In the genomic region with DNA sequence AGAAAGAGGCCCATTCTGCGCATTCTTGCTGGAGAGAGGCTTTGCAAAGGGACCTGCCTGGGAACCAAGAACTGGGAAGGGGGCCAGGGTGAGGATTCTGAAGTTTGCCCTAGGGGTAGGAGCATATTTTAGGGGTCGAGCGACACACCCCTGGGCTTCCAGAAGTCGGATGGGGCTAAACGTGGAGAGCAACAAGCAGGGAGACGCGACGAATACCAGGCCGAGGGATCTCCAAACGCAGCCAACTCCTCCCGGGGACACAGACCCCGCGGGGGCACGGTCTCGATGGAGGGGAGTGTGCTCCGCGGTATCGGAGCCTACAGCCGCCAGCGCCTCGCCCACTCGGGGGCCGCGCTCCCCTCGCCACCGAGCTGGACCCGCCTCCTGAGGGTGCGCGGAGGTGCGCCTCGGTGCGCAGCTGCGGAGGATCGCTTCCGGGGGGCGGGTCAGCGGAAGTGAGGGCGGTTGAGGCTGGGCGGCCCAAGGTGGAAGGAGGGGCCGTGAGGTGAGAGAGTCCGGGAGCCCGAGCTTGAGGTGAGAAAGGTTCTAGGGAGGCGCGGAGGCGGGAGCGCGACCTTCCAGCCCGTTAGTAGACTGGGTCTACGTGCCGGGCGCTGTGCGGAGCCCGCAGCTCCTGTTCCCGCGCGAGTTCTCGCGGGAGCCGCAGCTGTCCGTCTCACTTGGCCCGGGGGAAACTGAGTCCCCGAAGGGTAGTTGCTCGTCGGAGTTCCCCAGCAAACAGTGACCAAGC, we compare ENCODE assay signal across 1 cellular context.
TF ChIP-seq lines count a peak whose summit lies in the region.

A gene (plus strand): TSS at position 459 of the 751 bp plus-strand sequence. CDS start 3,151 bp downstream, outside the sequence.

TF ChIP-seq in K562, 482 proteins besides CTCF, POLR2A, EP300 and RAD21 (continued from another document and continues in another):
- TF ChIP-seq, protein P1, sequence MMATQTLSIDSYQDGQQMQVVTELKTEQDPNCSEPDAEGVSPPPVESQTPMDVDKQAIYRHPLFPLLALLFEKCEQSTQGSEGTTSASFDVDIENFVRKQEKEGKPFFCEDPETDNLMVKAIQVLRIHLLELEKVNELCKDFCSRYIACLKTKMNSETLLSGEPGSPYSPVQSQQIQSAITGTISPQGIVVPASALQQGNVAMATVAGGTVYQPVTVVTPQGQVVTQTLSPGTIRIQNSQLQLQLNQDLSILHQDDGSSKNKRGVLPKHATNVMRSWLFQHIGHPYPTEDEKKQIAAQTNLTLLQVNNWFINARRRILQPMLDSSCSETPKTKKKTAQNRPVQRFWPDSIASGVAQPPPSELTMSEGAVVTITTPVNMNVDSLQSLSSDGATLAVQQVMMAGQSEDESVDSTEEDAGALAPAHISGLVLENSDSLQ (IDR thresholded peaks at IDR 0.05) = peak; percentile 87
- TF ChIP-seq, protein P2, sequence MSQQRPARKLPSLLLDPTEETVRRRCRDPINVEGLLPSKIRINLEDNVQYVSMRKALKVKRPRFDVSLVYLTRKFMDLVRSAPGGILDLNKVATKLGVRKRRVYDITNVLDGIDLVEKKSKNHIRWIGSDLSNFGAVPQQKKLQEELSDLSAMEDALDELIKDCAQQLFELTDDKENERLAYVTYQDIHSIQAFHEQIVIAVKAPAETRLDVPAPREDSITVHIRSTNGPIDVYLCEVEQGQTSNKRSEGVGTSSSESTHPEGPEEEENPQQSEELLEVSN (IDR thresholded peaks at IDR 0.05; ENCODE audit: borderline replicate concordance in 1 of 2, extremely low read depth in 1 of 2, insufficient read depth in 1 of 2, insufficient read length in 1 of 2, low read depth in 1 of 2, low read length in 1 of 2, poor library complexity in 1 of 2, severe bottlenecking in 1 of 2) = peak; percentile 48 to 74
- TF ChIP-seq HIVEP1 (CRISPR knock-in tag; IDR thresholded peaks at IDR 0.05) (no peak), SMARCA5 (IDR thresholded peaks at IDR 0.05) (no peak), HNRNPLL (IDR thresholded peaks at IDR 0.05; ENCODE audit: low read depth, low read length, poor library complexity, severe bottlenecking) (peak; percentile 83), RAD51 (IDR thresholded peaks at IDR 0.05; ENCODE audit: borderline replicate concordance, low read depth) (no peak), NCOA6 (IDR thresholded peaks at IDR 0.05) (no peak), HDAC2 (IDR thresholded peaks at IDR 0.05) (no peak; the same call in 1 of the 2 replicates), HNRNPUL1 (IDR thresholded peaks at IDR 0.05; ENCODE audit: low read length) (no peak), ARID2 (IDR thresholded peaks at IDR 0.05) (no peak), DDX20 (tag; IDR thresholded peaks at IDR 0.05; ENCODE audit: low read depth) (no peak), ADNP (tag; IDR thresholded peaks at IDR 0.05) (no peak), RNF2 (IDR thresholded peaks at IDR 0.05) (peak; percentile 70), ETS2 (tag; IDR thresholded peaks at IDR 0.05; ENCODE audit: borderline replicate concordance, poor library complexity, severe bottlenecking) (no peak), POLR2G (IDR thresholded peaks at IDR 0.05; ENCODE audit: low read depth, low read length) (peak; percentile 94), NONO (IDR thresholded peaks at IDR 0.05; ENCODE audit: low read depth in 2 of 2, low read length in 1 of 2) (peak in 1 of 2 experiments; percentile 12; a peak in 1 of 4 replicates), MCM7 (IDR thresholded peaks at IDR 0.05) (no peak), RBM34 (IDR thresholded peaks at IDR 0.05; ENCODE audit: borderline replicate concordance, insufficient read depth, low read length) (no peak), NFE2 (IDR thresholded peaks at IDR 0.05; ENCODE audit: low read depth) (no peak), NCOA2 (IDR thresholded peaks at IDR 0.05; ENCODE audit: partially characterized antibody in 2 of 2) (no peak), FIP1L1 (IDR thresholded peaks at IDR 0.05; ENCODE audit: low read depth, low read length, poor library complexity, severe bottlenecking) (peak; percentile 85), SP1 (CRISPR knock-in tag; IDR thresholded peaks at IDR 0.05) (peak; percentile 94), FOXK1 (CRISPR knock-in tag; IDR thresholded peaks at IDR 0.05; ENCODE audit: borderline replicate concordance) (no peak), SPI1 (IDR thresholded peaks at IDR 0.05; ENCODE audit: borderline replicate concordance, low read depth, low read length) (peak; percentile 60), XRCC4 (IDR thresholded peaks at IDR 0.05; ENCODE audit: extremely low read depth, insufficient read depth, insufficient read length) (no peak), KLF1 (tag; IDR thresholded peaks at IDR 0.05) (peak; percentile 51; the same call in 1 of the 2 replicates), ESRRA (IDR thresholded peaks at IDR 0.05; ENCODE audit: borderline replicate concordance, low read depth) (peak; percentile 99), FOXP1 (CRISPR knock-in tag; IDR thresholded peaks at IDR 0.05) (peak; percentile 67; the same call in 1 of the 2 replicates), TAF15 (IDR thresholded peaks at IDR 0.05; ENCODE audit: low read depth, low read length) (no peak), SP2 (IDR thresholded peaks at IDR 0.05; ENCODE audit: extremely low read depth, low read depth, low read length, poor library complexity, severe bottlenecking) (no peak), HMG20B (CRISPR knock-in tag; IDR thresholded peaks at IDR 0.05) (no peak), CREB1 (IDR thresholded peaks at IDR 0.05) (no peak; the same call in 1 of the 2 replicates), CREB1 (CRISPR knock-in tag; IDR thresholded peaks at IDR 0.05) (peak; percentile 30), ZSCAN32 (CRISPR knock-in tag; IDR thresholded peaks at IDR 0.05) (no peak), CBX1 (IDR thresholded peaks at IDR 0.05; ENCODE audit: low read depth) (no peak), YY1 (IDR thresholded peaks at IDR 0.05; ENCODE audit: borderline replicate concordance in 1 of 3, control insufficient read depth in 1 of 3, extremely low read depth in 1 of 3, insufficient read depth in 3 of 3, insufficient read length in 1 of 3, insufficient replicate concordance in 2 of 3, low read depth in 1 of 3, low read length in 2 of 3) (peak in 2 of 3 experiments; percentile 43 to 61), STAG1 (CRISPR knock-in tag; IDR thresholded peaks at IDR 0.05; ENCODE audit: borderline replicate concordance) (no peak), SRSF1 (IDR thresholded peaks at IDR 0.05; ENCODE audit: low read depth, low read length) (no peak; the same call in 1 of the 2 replicates), KDM1A (IDR thresholded peaks at IDR 0.05) (no peak), PRMT5 (CRISPR knock-in tag; IDR thresholded peaks at IDR 0.05) (no peak), PML (IDR thresholded peaks at IDR 0.05; ENCODE audit: low read length) (peak; percentile 70; the same call in 1 of the 2 replicates), SIN3A (IDR thresholded peaks at IDR 0.05; ENCODE audit: borderline replicate concordance in 2 of 2, control insufficient read depth in 1 of 2, low read depth in 2 of 2, low read length in 2 of 2) (peak; percentile 69 to 84; a peak in 2 of 4 replicates), SMARCB1 (IDR thresholded peaks at IDR 0.05; ENCODE audit: insufficient read length, low read depth) (no peak), PHF8 (IDR thresholded peaks at IDR 0.05; ENCODE audit: borderline replicate concordance, low read length) (peak; percentile 86), U2AF2 (optimal IDR thresholded peaks at IDR 0.05; ENCODE audit: low read depth, low read length) (no peak)
- TF ChIP-seq, protein P3, sequence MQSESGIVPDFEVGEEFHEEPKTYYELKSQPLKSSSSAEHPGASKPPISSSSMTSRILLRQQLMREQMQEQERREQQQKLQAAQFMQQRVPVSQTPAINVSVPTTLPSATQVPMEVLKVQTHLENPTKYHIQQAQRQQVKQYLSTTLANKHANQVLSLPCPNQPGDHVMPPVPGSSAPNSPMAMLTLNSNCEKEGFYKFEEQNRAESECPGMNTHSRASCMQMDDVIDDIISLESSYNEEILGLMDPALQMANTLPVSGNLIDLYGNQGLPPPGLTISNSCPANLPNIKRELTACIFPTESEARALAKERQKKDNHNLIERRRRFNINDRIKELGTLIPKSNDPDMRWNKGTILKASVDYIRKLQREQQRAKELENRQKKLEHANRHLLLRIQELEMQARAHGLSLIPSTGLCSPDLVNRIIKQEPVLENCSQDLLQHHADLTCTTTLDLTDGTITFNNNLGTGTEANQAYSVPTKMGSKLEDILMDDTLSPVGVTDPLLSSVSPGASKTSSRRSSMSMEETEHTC (IDR thresholded peaks at IDR 0.05) = no peak
- TF ChIP-seq, protein P4, sequence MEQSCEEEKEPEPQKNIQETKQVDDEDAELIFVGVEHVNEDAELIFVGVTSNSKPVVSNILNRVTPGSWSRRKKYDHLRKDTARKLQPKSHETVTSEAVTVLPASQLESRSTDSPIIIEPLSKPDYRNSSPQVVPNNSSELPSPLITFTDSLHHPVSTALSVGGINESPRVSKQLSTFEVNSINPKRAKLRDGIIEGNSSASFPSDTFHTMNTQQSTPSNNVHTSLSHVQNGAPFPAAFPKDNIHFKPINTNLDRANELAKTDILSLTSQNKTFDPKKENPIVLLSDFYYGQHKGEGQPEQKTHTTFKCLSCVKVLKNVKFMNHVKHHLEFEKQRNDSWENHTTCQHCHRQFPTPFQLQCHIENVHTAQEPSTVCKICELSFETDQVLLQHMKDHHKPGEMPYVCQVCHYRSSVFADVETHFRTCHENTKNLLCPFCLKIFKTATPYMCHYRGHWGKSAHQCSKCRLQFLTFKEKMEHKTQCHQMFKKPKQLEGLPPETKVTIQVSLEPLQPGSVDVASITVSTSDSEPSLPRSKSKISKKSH (CRISPR knock-in tag; IDR thresholded peaks at IDR 0.05) = no peak
- TF ChIP-seq, protein P5, sequence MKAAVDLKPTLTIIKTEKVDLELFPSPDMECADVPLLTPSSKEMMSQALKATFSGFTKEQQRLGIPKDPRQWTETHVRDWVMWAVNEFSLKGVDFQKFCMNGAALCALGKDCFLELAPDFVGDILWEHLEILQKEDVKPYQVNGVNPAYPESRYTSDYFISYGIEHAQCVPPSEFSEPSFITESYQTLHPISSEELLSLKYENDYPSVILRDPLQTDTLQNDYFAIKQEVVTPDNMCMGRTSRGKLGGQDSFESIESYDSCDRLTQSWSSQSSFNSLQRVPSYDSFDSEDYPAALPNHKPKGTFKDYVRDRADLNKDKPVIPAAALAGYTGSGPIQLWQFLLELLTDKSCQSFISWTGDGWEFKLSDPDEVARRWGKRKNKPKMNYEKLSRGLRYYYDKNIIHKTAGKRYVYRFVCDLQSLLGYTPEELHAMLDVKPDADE (conservative IDR thresholded peaks at IDR 0.05; ENCODE audit: control insufficient read depth, low read depth, low read length) = peak; percentile 87
- TF ChIP-seq, protein P6, sequence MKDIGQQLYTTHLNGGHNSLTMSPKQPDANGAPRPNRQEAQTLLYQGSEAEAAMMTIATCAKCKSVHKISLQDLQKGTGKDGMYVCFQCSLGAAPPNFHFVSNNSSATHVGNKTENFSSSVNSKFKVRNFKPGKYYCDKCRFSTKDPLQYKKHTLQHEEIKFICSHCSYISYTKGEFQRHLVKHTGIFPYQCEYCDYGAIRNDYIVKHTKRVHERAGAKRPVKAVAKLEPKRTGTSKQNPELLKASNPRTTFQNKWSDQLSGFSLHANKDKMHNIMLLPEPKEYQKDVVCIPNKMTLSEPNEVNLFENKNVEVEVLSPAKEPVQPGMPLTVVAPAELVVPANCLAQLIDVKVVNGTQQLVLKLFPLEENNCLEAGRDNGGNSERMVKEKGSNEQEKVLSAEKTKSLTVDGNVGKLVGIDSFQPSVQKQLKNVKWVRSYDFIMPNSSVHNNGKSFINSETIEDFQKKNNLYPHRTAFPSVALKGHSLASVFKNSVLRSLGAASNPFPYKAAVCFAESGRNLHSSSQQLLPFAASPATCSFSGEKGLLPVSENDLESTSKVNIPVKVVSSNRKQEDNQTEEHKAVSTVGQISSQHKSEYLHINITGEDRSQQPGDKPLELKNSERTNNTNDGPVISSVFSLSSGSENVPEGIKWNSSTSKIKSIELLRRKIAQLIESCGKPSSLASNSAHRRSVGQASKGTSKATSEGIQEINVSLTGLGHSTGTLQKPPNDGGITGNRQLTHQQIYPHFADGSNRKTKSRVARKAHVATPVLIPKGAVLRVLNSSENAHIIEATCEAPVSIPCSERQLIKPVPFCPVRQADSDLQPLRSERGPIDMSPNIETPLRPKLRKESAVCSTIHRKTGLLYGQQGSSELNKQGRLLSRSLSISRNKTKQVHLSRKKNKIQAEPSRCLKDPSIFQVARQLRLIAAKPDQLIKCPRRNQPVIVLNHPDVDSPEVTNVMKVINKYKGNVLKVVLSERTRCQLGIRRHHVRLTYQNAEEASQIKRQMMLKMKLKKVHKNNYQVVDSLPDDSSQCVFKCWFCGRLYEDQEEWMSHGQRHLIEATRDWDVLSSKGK (CRISPR knock-in tag; IDR thresholded peaks at IDR 0.05) = no peak
- TF ChIP-seq, protein P7, sequence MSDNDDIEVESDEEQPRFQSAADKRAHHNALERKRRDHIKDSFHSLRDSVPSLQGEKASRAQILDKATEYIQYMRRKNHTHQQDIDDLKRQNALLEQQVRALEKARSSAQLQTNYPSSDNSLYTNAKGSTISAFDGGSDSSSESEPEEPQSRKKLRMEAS (CRISPR knock-in tag; IDR thresholded peaks at IDR 0.05) = peak; percentile 87
- TF ChIP-seq, protein P8, sequence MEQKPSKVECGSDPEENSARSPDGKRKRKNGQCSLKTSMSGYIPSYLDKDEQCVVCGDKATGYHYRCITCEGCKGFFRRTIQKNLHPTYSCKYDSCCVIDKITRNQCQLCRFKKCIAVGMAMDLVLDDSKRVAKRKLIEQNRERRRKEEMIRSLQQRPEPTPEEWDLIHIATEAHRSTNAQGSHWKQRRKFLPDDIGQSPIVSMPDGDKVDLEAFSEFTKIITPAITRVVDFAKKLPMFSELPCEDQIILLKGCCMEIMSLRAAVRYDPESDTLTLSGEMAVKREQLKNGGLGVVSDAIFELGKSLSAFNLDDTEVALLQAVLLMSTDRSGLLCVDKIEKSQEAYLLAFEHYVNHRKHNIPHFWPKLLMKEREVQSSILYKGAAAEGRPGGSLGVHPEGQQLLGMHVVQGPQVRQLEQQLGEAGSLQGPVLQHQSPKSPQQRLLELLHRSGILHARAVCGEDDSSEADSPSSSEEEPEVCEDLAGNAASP (IDR thresholded peaks at IDR 0.05) = no peak
- TF ChIP-seq, protein P9, sequence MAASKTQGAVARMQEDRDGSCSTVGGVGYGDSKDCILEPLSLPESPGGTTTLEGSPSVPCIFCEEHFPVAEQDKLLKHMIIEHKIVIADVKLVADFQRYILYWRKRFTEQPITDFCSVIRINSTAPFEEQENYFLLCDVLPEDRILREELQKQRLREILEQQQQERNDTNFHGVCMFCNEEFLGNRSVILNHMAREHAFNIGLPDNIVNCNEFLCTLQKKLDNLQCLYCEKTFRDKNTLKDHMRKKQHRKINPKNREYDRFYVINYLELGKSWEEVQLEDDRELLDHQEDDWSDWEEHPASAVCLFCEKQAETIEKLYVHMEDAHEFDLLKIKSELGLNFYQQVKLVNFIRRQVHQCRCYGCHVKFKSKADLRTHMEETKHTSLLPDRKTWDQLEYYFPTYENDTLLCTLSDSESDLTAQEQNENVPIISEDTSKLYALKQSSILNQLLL (CRISPR knock-in tag; IDR thresholded peaks at IDR 0.05; ENCODE audit: borderline replicate concordance) = no peak
- TF ChIP-seq, protein P10, sequence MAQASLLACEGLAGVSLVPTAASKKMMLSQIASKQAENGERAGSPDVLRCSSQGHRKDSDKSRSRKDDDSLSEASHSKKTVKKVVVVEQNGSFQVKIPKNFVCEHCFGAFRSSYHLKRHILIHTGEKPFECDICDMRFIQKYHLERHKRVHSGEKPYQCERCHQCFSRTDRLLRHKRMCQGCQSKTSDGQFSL (CRISPR knock-in tag; IDR thresholded peaks at IDR 0.05) = no peak
- TF ChIP-seq, protein P10 (tag; IDR thresholded peaks at IDR 0.05) = no peak
